Comparison of ENCODE assay signal across 8 cellular contexts in genomic region chr1:89994231-89994804, GRCh38.
DNase-seq lines count a peak whose midpoint lies in the region; ATAC-seq and TF ChIP-seq lines count a peak whose summit lies in the region.

No MANE protein-coding gene starts in this region.

- peaks cover 49% of the 10 kb centered on the region for H3K4me1 Mint-ChIP-seq in activated naive CD8-positive, alpha-beta T cell (ENCODE audit: low read depth)
- peaks cover 27% of the 10 kb centered on the region for H3K4me1 Mint-ChIP-seq in stimulated activated effector memory CD8-positive, alpha-beta T cell treated with anti-CD3 and anti-CD28 coated beads, Interleukin-12 subunit alpha, Interleukin-12 subunit beta, amount 100 ng/mL, for 72 hours

- H3K27ac ChIP-seq in HL-60 (replicated peaks) (peak overlapping the region; percentile 84), iPS-18a (ENCODE audit: low read length) (peak overlapping the region; percentile 52)

- no peak for ATAC-seq in stimulated activated effector memory CD8-positive, alpha-beta T cell treated with anti-CD3 and anti-CD28 coated beads, Interleukin-12 subunit alpha, Interleukin-12 subunit beta, amount 100 ng/mL, for 72 hours
- no peak for ATAC-seq in GM19463 (IDR thresholded peaks at IDR 0.05; ENCODE audit: unreplicated experiment)

- H3K27me3 ChIP-seq in HL-60 (ENCODE audit: insufficient read depth, poor library complexity, severe bottlenecking) (no peaks in the 10 kb centered on the region), iPS-18a (ENCODE audit: control insufficient read depth, insufficient read depth, low read length) (no peaks in the 10 kb centered on the region)

- TF ChIP-seq CTCF in HL-60 (IDR thresholded peaks at IDR 0.05; ENCODE audit: insufficient read depth, low read length) = no peak

- peaks cover 2% of the 10 kb centered on the region for H3K27me3 Mint-ChIP-seq in activated naive CD8-positive, alpha-beta T cell

- H3K9ac ChIP-seq in iPS-18a (ENCODE audit: low read length) = peak overlapping the region; percentile 95

- H3K36me3 ChIP-seq in iPS-18a (ENCODE audit: control insufficient read depth, low read depth, low read length) = peaks cover 5% of the 10 kb centered on the region

- H3K4me3 Mint-ChIP-seq in activated naive CD8-positive, alpha-beta T cell = peak overlapping the region; percentile 99
- peak overlapping the region; percentile 88 for H3K4me3 Mint-ChIP-seq in stimulated activated effector memory CD8-positive, alpha-beta T cell treated with anti-CD3 and anti-CD28 coated beads, Interleukin-12 subunit alpha, Interleukin-12 subunit beta, amount 100 ng/mL, for 72 hours

- H3K4me1 ChIP-seq in iPS-18a (ENCODE audit: control insufficient read depth, low read depth, low read length) = peaks cover 10% of the 10 kb centered on the region

- peak overlapping the region; percentile 88 for H3K27ac Mint-ChIP-seq in activated naive CD8-positive, alpha-beta T cell
- peak overlapping the region; percentile 90 for H3K27ac Mint-ChIP-seq in stimulated activated effector memory CD8-positive, alpha-beta T cell treated with anti-CD3 and anti-CD28 coated beads, Interleukin-12 subunit alpha, Interleukin-12 subunit beta, amount 100 ng/mL, for 72 hours

- H3K4me3 ChIP-seq in HL-60 (replicated peaks; ENCODE audit: insufficient read depth, low read length) (peak overlapping the region; percentile 68), iPS-18a (ENCODE audit: low read length) (peak overlapping the region; percentile 88)

- peaks cover 2% of the 10 kb centered on the region for H3K36me3 Mint-ChIP-seq in activated naive CD8-positive, alpha-beta T cell
- peaks cover 23% of the 10 kb centered on the region for H3K36me3 Mint-ChIP-seq in stimulated activated effector memory CD8-positive, alpha-beta T cell treated with anti-CD3 and anti-CD28 coated beads, Interleukin-12 subunit alpha, Interleukin-12 subunit beta, amount 100 ng/mL, for 72 hours

- no peaks in the 10 kb centered on the region for H3K9me3 ChIP-seq in iPS-18a (ENCODE audit: control insufficient read depth, low read depth, low read length)

- DNase-seq in HL-60 (ENCODE audit: low read depth in 1 of 2, low spot score in 1 of 2) = no peak
- no peak for DNase-seq in stimulated activated effector memory CD8-positive, alpha-beta T cell treated with anti-CD3 and anti-CD28 coated beads, Interleukin-12 subunit alpha, Interleukin-12 subunit beta, amount 100 ng/mL, for 72 hours (ENCODE audit: low spot score in 2 of 2)
- DNase-seq in NCI-H2107 treated with DMSO at 0.1 percent for 48 hours (lab: John Stamatoyannopoulos, UW; ENCODE audit: unreplicated experiment) = no peak
- DNase-seq in T1000 (lab: John Stamatoyannopoulos, UW) = no peak
- no peak for DNase-seq in GM19240 (ENCODE audit: insufficient read length, low spot score)

- no peaks in the 10 kb centered on the region for H3K9me3 Mint-ChIP-seq in activated naive CD8-positive, alpha-beta T cell (ENCODE audit: low read depth)
- no peaks in the 10 kb centered on the region for H3K9me3 Mint-ChIP-seq in stimulated activated effector memory CD8-positive, alpha-beta T cell treated with anti-CD3 and anti-CD28 coated beads, Interleukin-12 subunit alpha, Interleukin-12 subunit beta, amount 100 ng/mL, for 72 hours
